In genomic region chr9:31582071-31582470, GRCh38 we compare ENCODE assay signal across 20 cellular contexts.
"Had no signal": no experiment of that assay in that cellular context is flagged by ENCODE, and none has a peak within 500 bp of the region (broad histone marks: within the 10 kb centered on the region; RNA-seq: fewer than 3 reads in every experiment).

No MANE protein-coding gene starts in this region.

- DNase-seq: activated CD4-positive, alpha-beta memory T cell treated with anti-CD3 and anti-CD28 coated beads for 36 hours; activated CD4-positive, alpha-beta T cell treated with anti-CD3 and anti-CD28 coated beads, Interleukin-2, amount 10 ng/mL, durations not matched to agents 7 days and 5 days; activated CD4-positive, CD25-positive, alpha-beta regulatory T cell; activated CD8-positive, alpha-beta memory T cell treated with anti-CD3 and anti-CD28 coated beads for 24 hours; activated effector memory CD4-positive, alpha-beta T cell treated with anti-CD3 and anti-CD28 coated beads, Interleukin-2, amount 50 U/mL, for 16 hours; activated naive CD4-positive, alpha-beta T cell treated with anti-CD3 and anti-CD28 coated beads for 36 hours; activated T-cell treated with anti-CD3 and anti-CD28 coated beads, Interleukin-2, amount 50 U/mL, for 4 hours; brain microvascular endothelial cell; MG63; MV-4-11; NCI-H146; NCI-H187 treated with DMSO at 0.1 percent for 48 hours; NCI-H2081 treated with DMSO at 0.1 percent for 48 hours; NCI-H226; NCI-H748 treated with DMSO at 0.1 percent for 48 hours; RPMI8226; T-cell; T-helper 2 cell had no signal

- ATAC-seq: activated T-cell treated with anti-CD3 and anti-CD28 coated beads, Interleukin-2, amount 50 U/mL, for 4 hours; Panc1; Right ventricle myocardium inferior; T-cell had no signal
